8 cellular contexts compared by ENCODE assay signal in genomic region chr4:4541661-4542570, GRCh38. TPM values are rescaled to one million over a fixed set of nuclear protein-coding genes. Genes with fewer than 3 reads are reported as not detected.
A peak's percentile ranks its signal among the peaks of the same experiment; 100 is the strongest.
DNase-seq lines count a peak whose midpoint lies in the region; ATAC-seq and TF ChIP-seq lines count a peak whose summit lies in the region.

STX18 (minus strand) TSS chr4:4542048; CDS start chr4:4541964, 84 bp downstream.

- peaks cover 9% of the 10 kb centered on the region for H3K36me3 Mint-ChIP-seq in activated T-helper 17 cell treated with anti-CD3 and anti-CD28 coated beads, Interleukin-2, amount 50 U/mL, for 72 hours (ENCODE audit: low read depth)
- peaks cover 0 to 16% (median 9%) of the 10 kb centered on the region in 3 donors for H3K36me3 Mint-ChIP-seq in naive thymus-derived CD8-positive, alpha-beta T cell

- no peaks in the 10 kb centered on the region for H3K27me3 Mint-ChIP-seq in activated T-helper 17 cell treated with anti-CD3 and anti-CD28 coated beads, Interleukin-2, amount 50 U/mL, for 72 hours
- H3K27me3 Mint-ChIP-seq in naive thymus-derived CD8-positive, alpha-beta T cell, result no peaks in the 10 kb centered on the region

- ATAC-seq in GM21786 (IDR thresholded peaks at IDR 0.05; ENCODE audit: unreplicated experiment), result peak; percentile 89
- ATAC-seq in activated T-helper 17 cell treated with anti-CD3 and anti-CD28 coated beads, Interleukin-2, amount 50 U/mL, for 72 hours (replicated peaks), result peak; percentile 96
- peak; percentile 92 for ATAC-seq in naive thymus-derived CD8-positive, alpha-beta T cell

- POLR2A ChIA-PET in naive thymus-derived CD8-positive, alpha-beta T cell (lab: Charles Lee), result interaction anchor here (0.8 to 2.1 kb wide), 8 partner anchors 12 to 294 kb away, joined by 3 to 26 read pairs (median 4); partner anchors contain the start of genes NSG1 and TMEM128

- peak within 1 kb of the TSS; percentile 96 for H3K4me3 Mint-ChIP-seq in activated T-helper 17 cell treated with anti-CD3 and anti-CD28 coated beads, Interleukin-2, amount 50 U/mL, for 72 hours
- H3K4me3 Mint-ChIP-seq in naive thymus-derived CD8-positive, alpha-beta T cell, result peak within 1 kb of the TSS; percentile 94 to 99 (median 98)

- peak within 1 kb of the TSS; percentile 64 for H3K27ac ChIP-seq in KOPT-K1 (ENCODE audit: low read depth, low read length, poor library complexity, severe bottlenecking)

- no peaks in the 10 kb centered on the region for H3K9me3 Mint-ChIP-seq in activated T-helper 17 cell treated with anti-CD3 and anti-CD28 coated beads, Interleukin-2, amount 50 U/mL, for 72 hours
- no peaks in the 10 kb centered on the region for H3K9me3 Mint-ChIP-seq in naive thymus-derived CD8-positive, alpha-beta T cell

- H3K4me3 ChIP-seq in fibroblast of mammary gland (ENCODE audit: control insufficient read depth, low read depth, low read length), result peak within 1 kb of the TSS; percentile 96

- DNase-seq in Daoy (ENCODE audit: low read depth), result peak; percentile 91
- peak; percentile 75 for DNase-seq in RPMI7951 (ENCODE audit: low read depth)
- peak; percentile 77 for DNase-seq in fibroblast of mammary gland (ENCODE audit: low read depth)
- DNase-seq in naive thymus-derived CD8-positive, alpha-beta T cell, result peak; percentile 70 to 89 (median 85)
- peak; percentile 79 for DNase-seq in stimulated activated naive CD4-positive, alpha-beta T cell treated with Interleukin-2 at 50 U/mL for 16 hours (lab: John Stamatoyannopoulos, UW)

- H3K9me3 ChIP-seq in KOPT-K1 (ENCODE audit: insufficient read depth, low read length, poor library complexity, severe bottlenecking), result no peaks in the 10 kb centered on the region

- TF ChIP-seq CTCF in fibroblast of mammary gland (conservative IDR thresholded peaks at IDR 0.05; ENCODE audit: control insufficient read depth, insufficient read depth, low read depth, low read length), result no peak

- H3K4me1 Mint-ChIP-seq in activated T-helper 17 cell treated with anti-CD3 and anti-CD28 coated beads, Interleukin-2, amount 50 U/mL, for 72 hours, result peaks cover 15% of the 10 kb centered on the region
- peaks cover 29 to 59% (median 55%) of the 10 kb centered on the region in 4 donors for H3K4me1 Mint-ChIP-seq in naive thymus-derived CD8-positive, alpha-beta T cell

- H3K27ac Mint-ChIP-seq in activated T-helper 17 cell treated with anti-CD3 and anti-CD28 coated beads, Interleukin-2, amount 50 U/mL, for 72 hours, result peak within 1 kb of the TSS; percentile 90
- H3K27ac Mint-ChIP-seq in naive thymus-derived CD8-positive, alpha-beta T cell, result peak within 1 kb of the TSS; percentile 92 to 99 (median 96)

- H3K36me3 ChIP-seq in KOPT-K1 (ENCODE audit: insufficient read depth, low read length), result peaks cover 5% of the 10 kb centered on the region; the same call in 1 of the 2 replicates

RNA-seq across cellular contexts. Expression of gene STX18, which starts in this region (rescaled TPM):
- total RNA-seq in Daoy (2014; rRNA removed; shearing (Covaris generic)), result 36.9 and 48.1 TPM in 2 replicates
- total RNA-seq in RPMI7951 (2014; rRNA removed; shearing (Covaris generic)), result 21.5 and 24.2 TPM in 2 replicates
- 10 to 100 TPM; 19.1 to 26.9 TPM for total RNA-seq in activated T-helper 17 cell treated with anti-CD3 and anti-CD28 coated beads, Interleukin-2, amount 50 U/mL, for 72 hours
- total RNA-seq in naive thymus-derived CD8-positive, alpha-beta T cell, result 10 to 100 TPM; 23.6 to 24.9 TPM
- 10 to 100 TPM; 20.0 to 21.5 (median 20.2) TPM for polyA plus RNA-seq in naive thymus-derived CD8-positive, alpha-beta T cell

Comparison
In these comparisons a context has a peak if more than half of its experiments do, and no peak if none do; other contexts are left out.
1. Peak in every context shown above with its lines: DNase-seq, ATAC-seq, H3K4me3 ChIP-seq and H3K27ac ChIP-seq.